Comparison of ENCODE assay signal across 13 cellular contexts in the genomic region with DNA sequence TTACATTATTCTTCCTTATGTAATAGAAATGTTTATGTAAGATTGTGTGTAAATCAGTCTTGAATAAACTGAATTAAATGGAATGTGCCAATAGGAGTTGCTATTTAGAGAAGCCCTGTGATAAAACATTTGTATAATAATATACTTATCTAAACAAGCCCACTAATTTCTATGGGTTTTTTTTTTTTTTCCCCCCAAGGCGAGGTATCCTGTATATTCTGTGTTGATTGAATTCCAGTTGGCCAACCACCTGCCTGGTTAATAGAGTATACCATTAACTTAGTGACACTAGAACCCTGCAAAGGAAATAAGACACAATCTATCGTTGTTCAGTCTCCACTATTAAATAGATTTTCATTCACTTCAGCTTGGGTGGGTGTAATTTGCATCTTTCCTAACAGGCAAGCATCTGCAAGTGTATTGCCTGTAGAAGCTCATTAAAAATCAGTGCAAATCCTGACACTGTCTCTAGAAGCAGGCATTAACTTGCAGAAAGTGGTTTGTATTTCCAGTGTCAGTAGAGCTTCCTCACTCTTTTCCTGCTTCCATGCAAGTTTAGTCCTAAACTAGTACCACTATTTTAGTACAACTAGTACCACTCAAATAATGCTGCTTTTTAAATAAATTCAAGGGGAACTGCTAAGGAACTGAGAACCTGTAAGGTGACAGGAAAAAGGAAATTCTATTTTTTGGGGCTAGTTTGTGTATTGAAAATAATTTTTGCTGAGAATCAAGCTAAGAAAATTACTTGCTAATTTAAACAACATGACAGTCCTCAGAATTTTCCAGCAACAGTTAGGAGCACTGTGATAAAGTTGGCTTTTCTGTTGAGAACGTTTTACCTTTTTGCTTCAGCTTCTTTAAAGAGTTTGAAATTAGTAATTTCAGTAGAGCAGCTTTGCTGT.
A peak's percentile ranks its signal among the peaks of the same experiment; 100 is the strongest.
DNase-seq lines count a peak whose midpoint lies in the region; ATAC-seq and TF ChIP-seq lines count a peak whose summit lies in the region.
"Had no signal": no experiment of that assay in that cellular context is flagged by ENCODE, and none has a peak within 500 bp of the region (broad histone marks: within the 10 kb centered on the region; RNA-seq: fewer than 3 reads in every experiment).

No MANE protein-coding gene starts in this region.

- POLR2A ChIA-PET in SK-N-SH (lab: Yijun Ruan, JAX), result interaction anchor here (1.2 kb wide), 1 partner anchor 70 kb away, joined by 3 read pairs; no protein-coding TSS in a partner anchor

- no peak overlapping the region; a peak in 1 of 4 replicates for H3K4me3 ChIP-seq in SK-N-SH (ENCODE audit: low read depth in 2 of 2, low read length in 1 of 2)
- H3K4me3 ChIP-seq: spleen had no signal

- H3K4me1 ChIP-seq in SK-N-SH (ENCODE audit: control insufficient read depth in 1 of 2, insufficient read depth in 2 of 2, low read depth in 1 of 2, low read length in 1 of 2), result peaks cover 28 to 39% of the 10 kb centered on the region in 2 experiments; a peak in 3 of 4 replicates

- TF ChIP-seq CTCF in SK-N-SH (IDR thresholded peaks at IDR 0.05), result no peak

- no peak for TF ChIP-seq RAD21 in SK-N-SH (IDR thresholded peaks at IDR 0.05; ENCODE audit: low read length)

- CTCF ChIA-PET in SK-N-SH (lab: Yijun Ruan, JAX), result interaction anchor here (0.8 to 2.2 kb wide), 14 partner anchors 11 to 130 kb away, joined by 3 to 11 read pairs (median 3); no protein-coding TSS in a partner anchor

- H3K27me3 ChIP-seq in SK-N-SH (ENCODE audit: insufficient read depth), result no peaks in the 10 kb centered on the region
- H3K27me3 ChIP-seq: spleen had no signal

- no peak overlapping the region for H2AFZ ChIP-seq in SK-N-SH (ENCODE audit: low read depth)

- peak overlapping the region; percentile 63 to 97 for H3K27ac ChIP-seq in SK-N-SH (ENCODE audit: low read depth in 2 of 2, low read length in 1 of 2)

- no peak overlapping the region for H3K9ac ChIP-seq in SK-N-SH

- peaks cover 97% of the 10 kb centered on the region for H3K79me2 ChIP-seq in SK-N-SH (ENCODE audit: insufficient read depth)

- no peaks in the 10 kb centered on the region for H3K9me2 ChIP-seq in SK-N-SH

- no peaks in the 10 kb centered on the region for H3K36me3 ChIP-seq in SK-N-SH (replicated peaks in 1 of 2; ENCODE audit: control insufficient read depth in 1 of 2, insufficient read depth in 2 of 2, low read length in 1 of 2)
- H3K36me3 ChIP-seq: spleen had no signal

- peaks cover 42% of the 10 kb centered on the region for H4K20me1 ChIP-seq in SK-N-SH (ENCODE audit: insufficient read depth)

- H3K4me2 ChIP-seq in SK-N-SH, result peak overlapping the region; percentile 38

- no peaks in the 10 kb centered on the region for H3F3A ChIP-seq in SK-N-SH (replicated peaks; ENCODE audit: insufficient read depth)

- ATAC-seq in HG03097 (IDR thresholded peaks at IDR 0.05; ENCODE audit: low FRiP score, unreplicated experiment), result no peak

- TF ChIP-seq EP300 in SK-N-SH (IDR thresholded peaks at IDR 0.05; ENCODE audit: borderline replicate concordance in 1 of 2, low read depth in 1 of 2, low read length in 1 of 2), result 0 out of 4 replicates have a peak, but pooled peaks of 1 of the 2 experiments have one; percentile 1

- peak; percentile 18 for DNase-seq in NCI-H2171 treated with DMSO at 0.1 percent for 48 hours (lab: John Stamatoyannopoulos, UW)
- DNase-seq in NCI-H2171 (lab: John Stamatoyannopoulos, UW), result no peak
- no peak for DNase-seq in SK-N-SH
- peak; percentile 46 for DNase-seq in left kidney (ENCODE audit: low read depth, low spot score)
- peak; percentile 24 for DNase-seq in superior temporal gyrus (ENCODE audit: extremely low spot score)
- DNase-seq in stimulated activated CD4-positive, alpha-beta T cell treated with anti-CD3 and anti-CD28 coated beads, Interleukin-15, amount 100 ng/mL, for 24 hours, result no peak
- DNase-seq in UCSD-AML1 (lab: John Stamatoyannopoulos, UW; ENCODE audit: unreplicated experiment), result no peak
- DNase-seq: DMS153, NCI-H187 treated with DMSO at 0.1 percent for 48 hours, nephron progenitor cell, spleen, T1000 had no signal

- no peaks in the 10 kb centered on the region for H3K9me3 ChIP-seq in SK-N-SH
- H3K9me3 ChIP-seq: spleen had no signal

- 38% methylated on average over 3 of the region's 3 CpGs for WGBS in SK-N-SH (ENCODE audit: low lambda C conversion rate)

TF ChIP-seq in SK-N-SH, 30 proteins besides CTCF, POLR2A, EP300 and RAD21:
- TF ChIP-seq TCF12 (IDR thresholded peaks at IDR 0.05) (no peak), GATA2 (CRISPR knock-in tag; IDR thresholded peaks at IDR 0.05) (no peak), EZH2phosphoT487 (IDR thresholded peaks at IDR 0.05; ENCODE audit: borderline replicate concordance, low read depth) (no peak), RCOR1 (IDR thresholded peaks at IDR 0.05; ENCODE audit: low read length) (no peak), GABPA (IDR thresholded peaks at IDR 0.05; ENCODE audit: low read depth) (no peak), TAF1 (IDR thresholded peaks at IDR 0.05; ENCODE audit: borderline replicate concordance, low read depth, low read length) (no peak), NFIC (IDR thresholded peaks at IDR 0.05; ENCODE audit: borderline replicate concordance) (no peak), SMC3 (IDR thresholded peaks at IDR 0.05; ENCODE audit: low read depth, low read length) (no peak), JUND (IDR thresholded peaks at IDR 0.05) (no peak), RXRA (IDR thresholded peaks at IDR 0.05; ENCODE audit: borderline replicate concordance, low read depth) (no peak), POLR2AphosphoS5 (IDR thresholded peaks at IDR 0.05; ENCODE audit: low read depth, low read length) (no peak)
- TF ChIP-seq, protein P1, sequence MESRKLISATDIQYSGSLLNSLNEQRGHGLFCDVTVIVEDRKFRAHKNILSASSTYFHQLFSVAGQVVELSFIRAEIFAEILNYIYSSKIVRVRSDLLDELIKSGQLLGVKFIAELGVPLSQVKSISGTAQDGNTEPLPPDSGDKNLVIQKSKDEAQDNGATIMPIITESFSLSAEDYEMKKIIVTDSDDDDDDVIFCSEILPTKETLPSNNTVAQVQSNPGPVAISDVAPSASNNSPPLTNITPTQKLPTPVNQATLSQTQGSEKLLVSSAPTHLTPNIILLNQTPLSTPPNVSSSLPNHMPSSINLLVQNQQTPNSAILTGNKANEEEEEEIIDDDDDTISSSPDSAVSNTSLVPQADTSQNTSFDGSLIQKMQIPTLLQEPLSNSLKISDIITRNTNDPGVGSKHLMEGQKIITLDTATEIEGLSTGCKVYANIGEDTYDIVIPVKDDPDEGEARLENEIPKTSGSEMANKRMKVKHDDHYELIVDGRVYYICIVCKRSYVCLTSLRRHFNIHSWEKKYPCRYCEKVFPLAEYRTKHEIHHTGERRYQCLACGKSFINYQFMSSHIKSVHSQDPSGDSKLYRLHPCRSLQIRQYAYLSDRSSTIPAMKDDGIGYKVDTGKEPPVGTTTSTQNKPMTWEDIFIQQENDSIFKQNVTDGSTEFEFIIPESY (IDR thresholded peaks at IDR 0.05; ENCODE audit: borderline replicate concordance, low read depth), result no peak
- TF ChIP-seq, protein P2, sequence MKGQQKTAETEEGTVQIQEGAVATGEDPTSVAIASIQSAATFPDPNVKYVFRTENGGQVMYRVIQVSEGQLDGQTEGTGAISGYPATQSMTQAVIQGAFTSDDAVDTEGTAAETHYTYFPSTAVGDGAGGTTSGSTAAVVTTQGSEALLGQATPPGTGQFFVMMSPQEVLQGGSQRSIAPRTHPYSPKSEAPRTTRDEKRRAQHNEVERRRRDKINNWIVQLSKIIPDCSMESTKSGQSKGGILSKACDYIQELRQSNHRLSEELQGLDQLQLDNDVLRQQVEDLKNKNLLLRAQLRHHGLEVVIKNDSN (IDR thresholded peaks at IDR 0.05; ENCODE audit: borderline replicate concordance, low read depth), result no peak
- TF ChIP-seq, protein P3, sequence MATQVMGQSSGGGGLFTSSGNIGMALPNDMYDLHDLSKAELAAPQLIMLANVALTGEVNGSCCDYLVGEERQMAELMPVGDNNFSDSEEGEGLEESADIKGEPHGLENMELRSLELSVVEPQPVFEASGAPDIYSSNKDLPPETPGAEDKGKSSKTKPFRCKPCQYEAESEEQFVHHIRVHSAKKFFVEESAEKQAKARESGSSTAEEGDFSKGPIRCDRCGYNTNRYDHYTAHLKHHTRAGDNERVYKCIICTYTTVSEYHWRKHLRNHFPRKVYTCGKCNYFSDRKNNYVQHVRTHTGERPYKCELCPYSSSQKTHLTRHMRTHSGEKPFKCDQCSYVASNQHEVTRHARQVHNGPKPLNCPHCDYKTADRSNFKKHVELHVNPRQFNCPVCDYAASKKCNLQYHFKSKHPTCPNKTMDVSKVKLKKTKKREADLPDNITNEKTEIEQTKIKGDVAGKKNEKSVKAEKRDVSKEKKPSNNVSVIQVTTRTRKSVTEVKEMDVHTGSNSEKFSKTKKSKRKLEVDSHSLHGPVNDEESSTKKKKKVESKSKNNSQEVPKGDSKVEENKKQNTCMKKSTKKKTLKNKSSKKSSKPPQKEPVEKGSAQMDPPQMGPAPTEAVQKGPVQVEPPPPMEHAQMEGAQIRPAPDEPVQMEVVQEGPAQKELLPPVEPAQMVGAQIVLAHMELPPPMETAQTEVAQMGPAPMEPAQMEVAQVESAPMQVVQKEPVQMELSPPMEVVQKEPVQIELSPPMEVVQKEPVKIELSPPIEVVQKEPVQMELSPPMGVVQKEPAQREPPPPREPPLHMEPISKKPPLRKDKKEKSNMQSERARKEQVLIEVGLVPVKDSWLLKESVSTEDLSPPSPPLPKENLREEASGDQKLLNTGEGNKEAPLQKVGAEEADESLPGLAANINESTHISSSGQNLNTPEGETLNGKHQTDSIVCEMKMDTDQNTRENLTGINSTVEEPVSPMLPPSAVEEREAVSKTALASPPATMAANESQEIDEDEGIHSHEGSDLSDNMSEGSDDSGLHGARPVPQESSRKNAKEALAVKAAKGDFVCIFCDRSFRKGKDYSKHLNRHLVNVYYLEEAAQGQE (IDR thresholded peaks at IDR 0.05; ENCODE audit: low read depth, low read length), result no peak

Comparison
In these comparisons a context has a peak if more than half of its experiments do, and no peak if none do; other contexts are left out.
1. DNase-seq: peak in NCI-H2171 treated with DMSO at 0.1 percent for 48 hours (single experiment), left kidney (single experiment) and superior temporal gyrus (single experiment); none in NCI-H2171 (single experiment), SK-N-SH (single experiment), stimulated activated CD4-positive, alpha-beta T cell treated with anti-CD3 and anti-CD28 coated beads, Interleukin-15, amount 100 ng/mL, for 24 hours (single experiment) and UCSD-AML1 (single experiment).